8 cellular contexts compared by ENCODE assay signal in genomic region chr1:1273535-1274298, GRCh38. TPM values are rescaled to one million over a fixed set of nuclear protein-coding genes. Genes with fewer than 3 reads are reported as not detected.
DNase-seq lines count a peak whose midpoint lies in the region; ATAC-seq and TF ChIP-seq lines count a peak whose summit lies in the region.

TSS of gene UBE2J2 (minus strand) at chr1:1273854. CDS start at chr1:1267992, 5,862 bp downstream.

- H3K27ac Mint-ChIP-seq in activated T-helper 2 cell treated with anti-CD3 and anti-CD28 coated beads, Interferon-gamma antibody, Interleukin-2, Interleukin-4, amounts not matched to agents 10 μg/mL and 5 μg/mL and 100 μg/mL, durations not matched to agents 14 hours and 24 hours and 36 hours = peak within 1 kb of the TSS; percentile 69
- peak within 1 kb of the TSS; percentile 26 to 61 for H3K27ac Mint-ChIP-seq in natural killer cell treated with Interleukin-12 subunit alpha and Interleukin-12 subunit beta and Interleukin-15 and Interleukin-18, amount 100 ng/mL, for 72 hours

- peak within 1 kb of the TSS; percentile 95 for H3K4me3 ChIP-seq in RWPE2 (ENCODE audit: severe bottlenecking)

- peaks cover 8% of the 10 kb centered on the region for H3K4me1 ChIP-seq in RWPE2 (ENCODE audit: insufficient read depth, poor library complexity, severe bottlenecking)

- TF ChIP-seq CTCF in RWPE2 (IDR thresholded peaks at IDR 0.05; ENCODE audit: poor library complexity, severe bottlenecking) = no peak

- H3K9me3 ChIP-seq in KOPT-K1 (ENCODE audit: insufficient read depth, low read length, poor library complexity, severe bottlenecking) (no peaks in the 10 kb centered on the region), RWPE2 (ENCODE audit: severe bottlenecking) (no peaks in the 10 kb centered on the region)

- ATAC-seq in GM21619 (IDR thresholded peaks at IDR 0.05; ENCODE audit: unreplicated experiment) = peak; percentile 79
- ATAC-seq in RWPE2 (ENCODE audit: low read depth) = peak; percentile 86
- ATAC-seq in natural killer cell treated with Interleukin-12 subunit alpha and Interleukin-12 subunit beta and Interleukin-15 and Interleukin-18, amount 100 ng/mL, for 72 hours = peak; percentile 97 to 99

- H3K4me3 Mint-ChIP-seq in activated T-helper 2 cell treated with anti-CD3 and anti-CD28 coated beads, Interferon-gamma antibody, Interleukin-2, Interleukin-4, amounts not matched to agents 10 μg/mL and 5 μg/mL and 100 μg/mL, durations not matched to agents 14 hours and 24 hours and 36 hours (ENCODE audit: low read depth) = peak within 1 kb of the TSS; percentile 81
- H3K4me3 Mint-ChIP-seq in natural killer cell treated with Interleukin-12 subunit alpha and Interleukin-12 subunit beta and Interleukin-15 and Interleukin-18, amount 100 ng/mL, for 72 hours = peak within 1 kb of the TSS; percentile 86

- intact Hi-C loops in activated T-helper 2 cell treated with anti-CD3 and anti-CD28 coated beads, Interferon-gamma antibody, Interleukin-2, Interleukin-4, amounts not matched to agents 10 μg/mL and 5 μg/mL and 100 μg/mL, durations not matched to agents 14 hours and 24 hours and 36 hours (cut with micrococcal nuclease) = loop anchor here (2.0 to 10.0 kb wide), 3 partner anchors 41 to 159 kb away; partner anchors contain the start of genes B3GALT6, C1orf159 and SDF4

- H3K27ac ChIP-seq in KOPT-K1 (ENCODE audit: low read depth, low read length, poor library complexity, severe bottlenecking) (peak within 1 kb of the TSS; percentile 78), RWPE2 (ENCODE audit: poor library complexity, severe bottlenecking) (peak within 1 kb of the TSS; percentile 66)

- peaks cover 32% of the 10 kb centered on the region for H3K36me3 Mint-ChIP-seq in activated T-helper 2 cell treated with anti-CD3 and anti-CD28 coated beads, Interferon-gamma antibody, Interleukin-2, Interleukin-4, amounts not matched to agents 10 μg/mL and 5 μg/mL and 100 μg/mL, durations not matched to agents 14 hours and 24 hours and 36 hours (ENCODE audit: low read depth)
- H3K36me3 Mint-ChIP-seq in natural killer cell treated with Interleukin-12 subunit alpha and Interleukin-12 subunit beta and Interleukin-15 and Interleukin-18, amount 100 ng/mL, for 72 hours = no peaks in the 10 kb centered on the region

- H3K4me1 Mint-ChIP-seq in activated T-helper 2 cell treated with anti-CD3 and anti-CD28 coated beads, Interferon-gamma antibody, Interleukin-2, Interleukin-4, amounts not matched to agents 10 μg/mL and 5 μg/mL and 100 μg/mL, durations not matched to agents 14 hours and 24 hours and 36 hours (ENCODE audit: low read depth) = peaks cover 29% of the 10 kb centered on the region
- H3K4me1 Mint-ChIP-seq in natural killer cell treated with Interleukin-12 subunit alpha and Interleukin-12 subunit beta and Interleukin-15 and Interleukin-18, amount 100 ng/mL, for 72 hours (ENCODE audit: low read depth in 2 of 2) = peaks cover 28 to 31% of the 10 kb centered on the region in 2 donors

- no peaks in the 10 kb centered on the region for H3K27me3 Mint-ChIP-seq in activated T-helper 2 cell treated with anti-CD3 and anti-CD28 coated beads, Interferon-gamma antibody, Interleukin-2, Interleukin-4, amounts not matched to agents 10 μg/mL and 5 μg/mL and 100 μg/mL, durations not matched to agents 14 hours and 24 hours and 36 hours (ENCODE audit: low read depth)
- H3K27me3 Mint-ChIP-seq in natural killer cell treated with Interleukin-12 subunit alpha and Interleukin-12 subunit beta and Interleukin-15 and Interleukin-18, amount 100 ng/mL, for 72 hours = no peaks in the 10 kb centered on the region

- no peaks in the 10 kb centered on the region for H3K27me3 ChIP-seq in RWPE2 (ENCODE audit: insufficient read depth, poor library complexity, severe bottlenecking)

- DNase-seq in DMS 273 (lab: John Stamatoyannopoulos, UW; ENCODE audit: unreplicated experiment) (peak; percentile 94), RWPE2 (ENCODE audit: low spot score) (peak; percentile 92), fibroblast of peridontal ligament (ENCODE audit: extremely low read depth) (peak; percentile 84)
- peak; percentile 87 for DNase-seq in activated T-helper 2 cell treated with anti-CD3 and anti-CD28 coated beads, Interferon-gamma antibody, Interleukin-2, Interleukin-4, amounts not matched to agents 10 μg/mL and 5 μg/mL and 100 μg/mL, durations not matched to agents 14 hours and 24 hours and 36 hours (ENCODE audit: low spot score)
- peak; percentile 94 for DNase-seq in natural killer cell treated with Interleukin-12 subunit alpha and Interleukin-12 subunit beta and Interleukin-15 and Interleukin-18, amount 100 ng/mL, for 72 hours (ENCODE audit: low spot score)
- peak; percentile 93 for DNase-seq in stimulated activated naive CD4-positive, alpha-beta T cell treated with Interleukin-2 at 50 U/mL for 16 hours (lab: John Stamatoyannopoulos, UW)

- no peaks in the 10 kb centered on the region for H3K9me3 Mint-ChIP-seq in activated T-helper 2 cell treated with anti-CD3 and anti-CD28 coated beads, Interferon-gamma antibody, Interleukin-2, Interleukin-4, amounts not matched to agents 10 μg/mL and 5 μg/mL and 100 μg/mL, durations not matched to agents 14 hours and 24 hours and 36 hours
- H3K9me3 Mint-ChIP-seq in natural killer cell treated with Interleukin-12 subunit alpha and Interleukin-12 subunit beta and Interleukin-15 and Interleukin-18, amount 100 ng/mL, for 72 hours = no peaks in the 10 kb centered on the region

- H3K36me3 ChIP-seq in KOPT-K1 (ENCODE audit: insufficient read depth, low read length) = peaks cover 31% of the 10 kb centered on the region
- H3K36me3 ChIP-seq in RWPE2 (ENCODE audit: low read depth) = peaks cover 16% of the 10 kb centered on the region

RNA-seq across cellular contexts. Expression of gene UBE2J2, which starts in this region (rescaled TPM):
- total RNA-seq in activated T-helper 2 cell treated with anti-CD3 and anti-CD28 coated beads, Interferon-gamma antibody, Interleukin-2, Interleukin-4, amounts not matched to agents 10 μg/mL and 5 μg/mL and 100 μg/mL, durations not matched to agents 14 hours and 24 hours and 36 hours = 79.3 and 81.0 TPM in 2 replicates
- 100 to 1,000 TPM in 1 of 2 donors, 10 to 100 TPM in 1; 70.6 to 119 TPM for total RNA-seq in natural killer cell treated with Interleukin-12 subunit alpha and Interleukin-12 subunit beta and Interleukin-15 and Interleukin-18, amount 100 ng/mL, for 72 hours

Comparison
In these comparisons a context has a peak if more than half of its experiments do, and no peak if none do; other contexts are left out.
1. Peak in every context shown above with its lines: DNase-seq, ATAC-seq, H3K4me3 ChIP-seq and H3K27ac ChIP-seq.